Comparison of ENCODE assay signal across 8 cellular contexts in the genomic region with DNA sequence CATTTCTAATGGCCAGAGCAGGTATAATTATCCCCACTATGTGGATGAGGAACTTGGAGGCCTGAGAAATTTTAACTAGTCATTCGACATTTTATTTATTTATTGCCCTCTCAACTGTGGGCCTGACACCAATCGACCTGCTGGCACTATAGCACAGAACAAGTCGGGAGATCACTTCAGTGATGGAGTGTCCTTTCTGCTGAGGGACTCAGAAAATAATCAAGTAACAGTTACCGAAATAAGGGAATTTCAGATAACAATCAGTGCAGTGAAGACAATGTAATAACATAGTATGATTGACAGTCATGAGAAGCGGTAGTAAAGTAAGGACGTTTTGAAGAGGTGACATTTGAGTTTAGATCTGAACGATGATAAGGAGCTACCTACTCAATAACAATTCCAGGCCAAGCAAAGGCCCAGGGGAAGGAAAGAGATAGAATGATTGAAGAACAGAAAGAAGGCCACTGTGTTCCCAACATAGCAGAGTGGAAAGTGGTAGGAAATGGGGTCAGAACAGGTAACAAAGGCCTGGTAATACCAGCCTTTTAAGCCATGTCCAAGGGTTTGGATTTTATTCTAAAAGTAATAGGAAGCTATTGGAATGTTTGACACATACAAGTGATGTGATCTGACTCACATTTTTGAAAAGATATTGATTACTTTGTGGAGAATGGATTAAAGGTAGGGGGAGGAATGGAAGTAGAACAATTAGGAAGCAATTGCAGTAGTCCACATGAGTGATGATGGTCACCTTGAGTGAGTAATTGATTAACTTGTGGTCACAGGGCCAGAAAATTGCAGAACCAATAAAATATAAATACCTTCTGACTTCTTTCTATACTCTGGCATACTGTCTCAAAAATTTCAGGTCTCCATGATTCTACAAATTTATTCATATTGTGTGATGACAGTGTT. TPM values are rescaled to one million over a fixed set of nuclear protein-coding genes. Genes with fewer than 3 reads are reported as not detected.
DNase-seq lines count a peak whose midpoint lies in the region; ATAC-seq and TF ChIP-seq lines count a peak whose summit lies in the region.

No MANE protein-coding gene starts in this region.

- peak overlapping the region; percentile 99; the same call in 1 of the 2 replicates for H3K9ac ChIP-seq in HUES64 (ENCODE audit: low read depth, low read length)

- DNase-seq in AG10803 (ENCODE audit: low read depth) (no peak), dorsolateral prefrontal cortex (no peak), GM13976 (ENCODE audit: low spot score) (no peak), NCI-H1417 treated with DMSO at 0.1 percent for 48 hours (lab: John Stamatoyannopoulos, UW) (no peak), NCI-H774 (lab: John Stamatoyannopoulos, UW) (no peak)
- DNase-seq in natural killer cell treated with Interleukin-12 subunit alpha and Interleukin-12 subunit beta and Interleukin-15 and Interleukin-18, amount 100 ng/mL, for 72 hours (ENCODE audit: low spot score): no peak

- 87% methylated on average over 6 of the region's 7 CpGs for WGBS in HUES64

- in situ Hi-C loops in GM13976 (cut with MboI; ENCODE audit: low sequenced_read_pairs, unreplicated experiment): no loop called here

- ATAC-seq in natural killer cell treated with Interleukin-12 subunit alpha and Interleukin-12 subunit beta and Interleukin-15 and Interleukin-18, amount 100 ng/mL, for 72 hours: no peak
- ATAC-seq in GM21619 (IDR thresholded peaks at IDR 0.05; ENCODE audit: unreplicated experiment): no peak

- H3K36me3 ChIP-seq in HUES64 (ENCODE audit: insufficient read depth, low read length): peaks cover 14% of the 10 kb centered on the region

- no peaks in the 10 kb centered on the region for H3K27me3 Mint-ChIP-seq in natural killer cell treated with Interleukin-12 subunit alpha and Interleukin-12 subunit beta and Interleukin-15 and Interleukin-18, amount 100 ng/mL, for 72 hours

- H3K4me3 ChIP-seq in AG10803 (ENCODE audit: low read length) (peak overlapping the region; percentile 94), HUES64 (ENCODE audit: low read length) (peak overlapping the region; percentile 97), dorsolateral prefrontal cortex (peak overlapping the region in 53 of 59 donors; percentile 67 to 98 (median 89))

- H3K27ac Mint-ChIP-seq in natural killer cell treated with Interleukin-12 subunit alpha and Interleukin-12 subunit beta and Interleukin-15 and Interleukin-18, amount 100 ng/mL, for 72 hours: no peak overlapping the region

- peaks cover 9 to 19% of the 10 kb centered on the region in 2 donors for H3K4me1 Mint-ChIP-seq in natural killer cell treated with Interleukin-12 subunit alpha and Interleukin-12 subunit beta and Interleukin-15 and Interleukin-18, amount 100 ng/mL, for 72 hours (ENCODE audit: low read depth in 2 of 2)

- H3K27me3 ChIP-seq in HUES64 (ENCODE audit: insufficient read depth, low read length): no peaks in the 10 kb centered on the region
- no peaks in the 10 kb centered on the region for H3K27me3 ChIP-seq in dorsolateral prefrontal cortex

- H3K27ac ChIP-seq in HUES64 (ENCODE audit: low read depth, low read length) (no peak overlapping the region), dorsolateral prefrontal cortex (peak overlapping the region in 35 of 59 donors; percentile 0 to 94 (median 82))

- intact Hi-C loops in dorsolateral prefrontal cortex (cut with DNase I): loop anchor here in 1 of 2 donors (10.0 kb wide), 1 partner anchor 295 kb away; a partner anchor contains a TSS

- peaks cover 6% of the 10 kb centered on the region; the same call in 1 of the 2 replicates for H3K4me1 ChIP-seq in HUES64 (ENCODE audit: insufficient read depth, low read length)

- H3K9me3 Mint-ChIP-seq in natural killer cell treated with Interleukin-12 subunit alpha and Interleukin-12 subunit beta and Interleukin-15 and Interleukin-18, amount 100 ng/mL, for 72 hours: no peaks in the 10 kb centered on the region

- no peaks in the 10 kb centered on the region for H3K9me3 ChIP-seq in HUES64 (ENCODE audit: insufficient read depth, low read depth, low read length)

- no peaks in the 10 kb centered on the region for H3K36me3 Mint-ChIP-seq in natural killer cell treated with Interleukin-12 subunit alpha and Interleukin-12 subunit beta and Interleukin-15 and Interleukin-18, amount 100 ng/mL, for 72 hours

- H3K4me3 Mint-ChIP-seq in natural killer cell treated with Interleukin-12 subunit alpha and Interleukin-12 subunit beta and Interleukin-15 and Interleukin-18, amount 100 ng/mL, for 72 hours: peak overlapping the region; percentile 9

- TF ChIP-seq CTCF in AG10803 (conservative IDR thresholded peaks at IDR 0.05; ENCODE audit: low read length): no peak
- no peak for TF ChIP-seq CTCF in dorsolateral prefrontal cortex (IDR thresholded peaks at IDR 0.05 in 54 of 56, conservative IDR thresholded peaks at IDR 0.05 in 2 of 56; ENCODE audit: low read depth in 1 of 56, partially characterized antibody in 56 of 56)
- TF ChIP-seq CTCF in GM13976 (IDR thresholded peaks at IDR 0.05; ENCODE audit: borderline replicate concordance, control extremely low read depth, extremely low read depth, insufficient read depth, missing control alignments): no peak

RNA-seq across cellular contexts. Expression of a gene that starts 1.4 kb away (rescaled TPM):
- 11.2 TPM for polyA plus RNA-seq in HUES64 (2013, experiment 1 of 2)
- polyA plus RNA-seq in HUES64 (2013, experiment 2 of 2): 10.0 TPM
- total RNA-seq in dorsolateral prefrontal cortex: 10 to 100 TPM in 78 of 120 experiments, 1 to 10 TPM in 42; 5.5 to 19.9 (median 11.5) TPM
- 10 to 100 TPM in 1 of 2 donors, 1 to 10 TPM in 1; 8.5 to 12.6 TPM for total RNA-seq in natural killer cell treated with Interleukin-12 subunit alpha and Interleukin-12 subunit beta and Interleukin-15 and Interleukin-18, amount 100 ng/mL, for 72 hours

RNA-seq across cellular contexts. Expression of a gene that starts 1.5 kb away (rescaled TPM):
- polyA plus RNA-seq in HUES64 (2013, experiment 1 of 2): 43.3 TPM
- 43.6 TPM for polyA plus RNA-seq in HUES64 (2013, experiment 2 of 2)
- total RNA-seq in dorsolateral prefrontal cortex: 100 to 1,000 TPM in 40 of 120 experiments, 10 to 100 TPM in 80; 71.8 to 129 (median 94.8) TPM
- total RNA-seq in natural killer cell treated with Interleukin-12 subunit alpha and Interleukin-12 subunit beta and Interleukin-15 and Interleukin-18, amount 100 ng/mL, for 72 hours: 10 to 100 TPM; 29.1 to 31.8 TPM
